In genomic region chr10:84155521-84155920, GRCh38 we compare ENCODE assay signal across 23 cellular contexts. TPM values are rescaled to one million over a fixed set of nuclear protein-coding genes. Genes with fewer than 3 reads are reported as not detected.
"Had no signal": no experiment of that assay in that cellular context is flagged by ENCODE, and none has a peak within 500 bp of the region (broad histone marks: within the 10 kb centered on the region; RNA-seq: fewer than 3 reads in every experiment).

No MANE protein-coding gene starts in this region.

- H3K9me3 Mint-ChIP-seq: activated B cell treated with CpG ODN at 0.5 μM for 24 hours; activated CD4-positive, alpha-beta T cell treated with anti-CD3 and anti-CD28 coated beads, Interleukin-2, amount 10 ng/mL, durations not matched to agents 7 days and 5 days; activated naive CD4-positive, alpha-beta T cell treated with anti-CD3 and anti-CD28 coated beads, Interleukin-2, amount 10 ng/mL, durations not matched to agents 7 days and 5 days; activated T-helper 17 cell treated with anti-CD3 and anti-CD28 coated beads, Interleukin-2, amount 50 U/mL, for 72 hours; T-helper 2 cell treated with Interferon-gamma antibody and Interleukin-4, amounts not matched to agents 5 μg/mL and 100 μg/mL, for 36 hours had no signal

- H3K4me3 ChIP-seq: prostate gland, smooth muscle cell, stomach, testis, upper lobe of left lung had no signal

- ATAC-seq: activated T-helper 17 cell treated with anti-CD3 and anti-CD28 coated beads, Interleukin-2, amount 50 U/mL, for 72 hours; right cardiac atrium had no signal

- H3K27ac ChIP-seq: brain microvascular endothelial cell, epithelial cell of prostate, prostate gland, stomach, testis, upper lobe of left lung had no signal

- DNase-seq: activated B cell treated with CpG ODN at 0.5 μM for 24 hours; activated CD4-positive, alpha-beta T cell treated with anti-CD3 and anti-CD28 coated beads, Interleukin-2, amount 10 ng/mL, durations not matched to agents 7 days and 5 days; activated naive CD4-positive, alpha-beta T cell treated with anti-CD3 and anti-CD28 coated beads, Interleukin-2, amount 10 ng/mL, durations not matched to agents 7 days and 5 days; amygdala; brain microvascular endothelial cell; foreskin melanocyte; right cardiac atrium; stomach; SW 1271; testis; upper lobe of left lung had no signal

- H3K4me3 Mint-ChIP-seq: activated B cell treated with CpG ODN at 0.5 μM for 24 hours; activated CD4-positive, alpha-beta T cell treated with anti-CD3 and anti-CD28 coated beads, Interleukin-2, amount 10 ng/mL, durations not matched to agents 7 days and 5 days; activated naive CD4-positive, alpha-beta T cell treated with anti-CD3 and anti-CD28 coated beads, Interleukin-2, amount 10 ng/mL, durations not matched to agents 7 days and 5 days; activated T-helper 17 cell treated with anti-CD3 and anti-CD28 coated beads, Interleukin-2, amount 50 U/mL, for 72 hours; T-helper 2 cell treated with Interferon-gamma antibody and Interleukin-4, amounts not matched to agents 5 μg/mL and 100 μg/mL, for 36 hours had no signal

- H3K27ac Mint-ChIP-seq: activated B cell treated with CpG ODN at 0.5 μM for 24 hours; activated T-helper 17 cell treated with anti-CD3 and anti-CD28 coated beads, Interleukin-2, amount 50 U/mL, for 72 hours; T-helper 2 cell treated with Interferon-gamma antibody and Interleukin-4, amounts not matched to agents 5 μg/mL and 100 μg/mL, for 36 hours had no signal

- H3K27me3 Mint-ChIP-seq: activated T-helper 17 cell treated with anti-CD3 and anti-CD28 coated beads, Interleukin-2, amount 50 U/mL, for 72 hours had no signal

- H3K27me3 ChIP-seq: brain microvascular endothelial cell, stomach, testis, upper lobe of left lung had no signal

RNA-seq across cellular contexts. Expression of gene GPR15LG, which starts 18.1 kb away (rescaled TPM):
- total RNA-seq: activated B cell treated with CpG ODN at 0.5 μM for 24 hours; activated CD4-positive, alpha-beta T cell treated with anti-CD3 and anti-CD28 coated beads, Interleukin-2, amount 10 ng/mL, durations not matched to agents 7 days and 5 days; activated CD8-positive, alpha-beta memory T cell treated with anti-CD3 and anti-CD28 coated beads for 36 hours; activated T-helper 17 cell treated with anti-CD3 and anti-CD28 coated beads, Interleukin-2, amount 50 U/mL, for 72 hours; fibroblast of lung; kidney epithelial cell; liver; mesenteric fat pad; osteoblast; right cardiac atrium; testis had no signal
- polyA plus RNA-seq: fibroblast of lung, liver, neural cell, right cardiac atrium had no signal

RNA-seq across cellular contexts. Expression of gene CDHR1, which starts 38.8 kb away (rescaled TPM):
- total RNA-seq: fibroblast of lung had no signal
